In genomic region chr3:48700750-48701405, GRCh38 we compare ENCODE assay signal across 1 cellular context.
TF ChIP-seq lines count a peak whose summit lies in the region.

No MANE protein-coding gene starts in this region.

TF ChIP-seq in WTC11, 78 proteins besides CTCF, POLR2A, EP300 and RAD21 (continued from another document):
- TF ChIP-seq E2F1 (CRISPR knock-in tag; IDR thresholded peaks at IDR 0.05) (no peak), OVOL2 (CRISPR knock-in tag; IDR thresholded peaks at IDR 0.05; ENCODE audit: borderline replicate concordance) (no peak), ZNF219 (CRISPR knock-in tag; IDR thresholded peaks at IDR 0.05; ENCODE audit: borderline replicate concordance) (no peak), ZNF138 (CRISPR knock-in tag; conservative IDR thresholded peaks at IDR 0.05) (no peak), TP53 (CRISPR knock-in tag; IDR thresholded peaks at IDR 0.05) (no peak), ARID4B (CRISPR knock-in tag; IDR thresholded peaks at IDR 0.05; ENCODE audit: borderline replicate concordance) (no peak), AFF4 (CRISPR knock-in tag; IDR thresholded peaks at IDR 0.05; ENCODE audit: borderline replicate concordance) (no peak), ZNF671 (CRISPR knock-in tag; IDR thresholded peaks at IDR 0.05) (no peak), NR1H2 (CRISPR knock-in tag; IDR thresholded peaks at IDR 0.05) (no peak), MYBL2 (CRISPR knock-in tag; IDR thresholded peaks at IDR 0.05) (no peak)
- TF ChIP-seq, protein P1, sequence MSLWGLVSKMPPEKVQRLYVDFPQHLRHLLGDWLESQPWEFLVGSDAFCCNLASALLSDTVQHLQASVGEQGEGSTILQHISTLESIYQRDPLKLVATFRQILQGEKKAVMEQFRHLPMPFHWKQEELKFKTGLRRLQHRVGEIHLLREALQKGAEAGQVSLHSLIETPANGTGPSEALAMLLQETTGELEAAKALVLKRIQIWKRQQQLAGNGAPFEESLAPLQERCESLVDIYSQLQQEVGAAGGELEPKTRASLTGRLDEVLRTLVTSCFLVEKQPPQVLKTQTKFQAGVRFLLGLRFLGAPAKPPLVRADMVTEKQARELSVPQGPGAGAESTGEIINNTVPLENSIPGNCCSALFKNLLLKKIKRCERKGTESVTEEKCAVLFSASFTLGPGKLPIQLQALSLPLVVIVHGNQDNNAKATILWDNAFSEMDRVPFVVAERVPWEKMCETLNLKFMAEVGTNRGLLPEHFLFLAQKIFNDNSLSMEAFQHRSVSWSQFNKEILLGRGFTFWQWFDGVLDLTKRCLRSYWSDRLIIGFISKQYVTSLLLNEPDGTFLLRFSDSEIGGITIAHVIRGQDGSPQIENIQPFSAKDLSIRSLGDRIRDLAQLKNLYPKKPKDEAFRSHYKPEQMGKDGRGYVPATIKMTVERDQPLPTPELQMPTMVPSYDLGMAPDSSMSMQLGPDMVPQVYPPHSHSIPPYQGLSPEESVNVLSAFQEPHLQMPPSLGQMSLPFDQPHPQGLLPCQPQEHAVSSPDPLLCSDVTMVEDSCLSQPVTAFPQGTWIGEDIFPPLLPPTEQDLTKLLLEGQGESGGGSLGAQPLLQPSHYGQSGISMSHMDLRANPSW (CRISPR knock-in tag; conservative IDR thresholded peaks at IDR 0.05; ENCODE audit: low read depth): no peak
- TF ChIP-seq, protein P2, sequence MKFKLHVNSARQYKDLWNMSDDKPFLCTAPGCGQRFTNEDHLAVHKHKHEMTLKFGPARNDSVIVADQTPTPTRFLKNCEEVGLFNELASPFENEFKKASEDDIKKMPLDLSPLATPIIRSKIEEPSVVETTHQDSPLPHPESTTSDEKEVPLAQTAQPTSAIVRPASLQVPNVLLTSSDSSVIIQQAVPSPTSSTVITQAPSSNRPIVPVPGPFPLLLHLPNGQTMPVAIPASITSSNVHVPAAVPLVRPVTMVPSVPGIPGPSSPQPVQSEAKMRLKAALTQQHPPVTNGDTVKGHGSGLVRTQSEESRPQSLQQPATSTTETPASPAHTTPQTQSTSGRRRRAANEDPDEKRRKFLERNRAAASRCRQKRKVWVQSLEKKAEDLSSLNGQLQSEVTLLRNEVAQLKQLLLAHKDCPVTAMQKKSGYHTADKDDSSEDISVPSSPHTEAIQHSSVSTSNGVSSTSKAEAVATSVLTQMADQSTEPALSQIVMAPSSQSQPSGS (CRISPR knock-in tag; IDR thresholded peaks at IDR 0.05; ENCODE audit: borderline replicate concordance, low read depth): no peak
TF ChIP-seq in WTC11: peak in this region for 0.
